9 cellular contexts compared by ENCODE assay signal in the genomic region with DNA sequence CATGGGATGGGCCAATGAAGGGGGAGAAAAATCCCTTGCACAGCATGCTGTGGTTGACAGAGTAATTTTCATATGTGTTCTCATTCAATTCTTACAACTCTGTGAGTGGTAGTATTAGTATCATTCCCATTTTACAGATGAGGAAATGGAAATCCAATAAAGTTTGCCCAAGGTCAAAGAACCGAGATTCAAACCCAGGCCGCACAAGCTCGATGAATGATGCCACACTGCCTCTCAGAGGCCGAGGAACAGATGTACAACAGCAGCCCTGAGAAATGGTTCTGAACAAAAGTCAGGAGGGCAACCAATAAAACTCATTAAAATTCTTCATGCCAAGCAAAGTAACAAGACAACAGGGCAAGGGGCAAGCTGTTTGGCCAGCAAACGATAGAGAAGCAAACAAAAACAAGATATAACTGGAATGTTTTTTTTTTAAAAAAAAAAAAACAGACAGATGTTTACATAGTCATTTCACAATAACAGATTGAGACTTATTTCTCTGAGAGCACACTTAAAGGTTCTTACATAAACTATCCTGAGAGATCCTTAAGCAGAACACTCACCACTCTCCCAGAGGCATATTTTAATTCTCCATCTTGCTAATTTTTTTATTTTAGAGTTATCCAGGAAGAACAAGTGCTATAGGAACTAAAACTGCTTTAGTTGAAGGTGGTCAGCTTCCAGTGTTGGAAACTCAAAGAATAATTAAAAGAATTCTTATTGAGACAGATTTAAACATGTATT.
DNase-seq lines count a peak whose midpoint lies in the region; ATAC-seq and TF ChIP-seq lines count a peak whose summit lies in the region.
"Had no signal": no experiment of that assay in that cellular context is flagged by ENCODE, and none has a peak within 500 bp of the region (broad histone marks: within the 10 kb centered on the region; RNA-seq: fewer than 3 reads in every experiment).

No MANE protein-coding gene starts in this region.

- DNase-seq in Caki2 (ENCODE audit: low read depth) (peak; percentile 8), HFF-Myc (ENCODE audit: extremely low read depth, low read depth) (no peak), Panc1 (ENCODE audit: low read depth, low spot score) (no peak), iPS-NIHi11 (ENCODE audit: low spot score) (peak; percentile 63), T-helper 1 cell (no peak), NCI-H187 (lab: John Stamatoyannopoulos, UW) (no peak), left ventricle myocardium superior (no peak)
- DNase-seq in stimulated activated naive CD4-positive, alpha-beta T cell treated with Interleukin-2 at 50 U/mL for 16 hours (lab: John Stamatoyannopoulos, UW): no peak

- H3K36me3 ChIP-seq in Panc1 (ENCODE audit: control insufficient read depth, insufficient read depth, low read length): no peaks in the 10 kb centered on the region
- H3K36me3 ChIP-seq: thoracic aorta had no signal

- peaks cover 1% of the 10 kb centered on the region; the same call in 1 of the 2 replicates for H3K27me3 ChIP-seq in Panc1 (ENCODE audit: control insufficient read depth, insufficient read depth, low read length)

- POLR2A ChIA-PET in Panc1 (lab: Charles Lee): no interaction called here

- in situ Hi-C loops in Caki2 (cut with HindIII; ENCODE audit: low pct_unique_long_range_greater_than_20kb, low sequenced_read_pairs): no loop called here
- in situ Hi-C loops in Panc1 (cut with HindIII; ENCODE audit: low pct_unique_long_range_greater_than_20kb, low sequenced_read_pairs): no loop called here

- CTCF ChIA-PET in Panc1 (lab: Charles Lee): interaction anchor here (1.2 kb wide), 1 partner anchor 524 kb away, joined by 3 read pairs; no protein-coding TSS in a partner anchor

- TF ChIP-seq CTCF in HFF-Myc (IDR thresholded peaks at IDR 0.05; ENCODE audit: low read depth, low read length, missing control alignments): peak; percentile 46
- peak; percentile 65 for TF ChIP-seq CTCF in Panc1 (IDR thresholded peaks at IDR 0.05)

- H3K4me3 ChIP-seq in HFF-Myc (replicated peaks; ENCODE audit: low read depth, low read length): no peak overlapping the region
- H3K4me3 ChIP-seq in Panc1 (ENCODE audit: low read depth in 2 of 2, low read length in 2 of 2): no peak overlapping the region
- H3K4me3 ChIP-seq: thoracic aorta had no signal

- H3K27ac ChIP-seq in Panc1 (ENCODE audit: low read length): no peak overlapping the region
- H3K27ac ChIP-seq: thoracic aorta had no signal

- no TSS peak for BruUV-seq in Panc1 (replicated peaks; lab: Mats Ljungman, UMichigan)

- ATAC-seq in Panc1 (peak; percentile 63; the same call in 1 of the 2 replicates), left ventricle myocardium superior (no peak)

- H3K4me1 ChIP-seq in Panc1 (ENCODE audit: control insufficient read depth, insufficient read depth, low read length): no peaks in the 10 kb centered on the region

- H3K9me3 ChIP-seq in Panc1 (ENCODE audit: control insufficient read depth, insufficient read depth, low read depth, low read length): no peaks in the 10 kb centered on the region
- H3K9me3 ChIP-seq: thoracic aorta had no signal

- intact Hi-C loops in Panc1 (cut with micrococcal nuclease; ENCODE audit: unreplicated experiment) (loop anchor here (2.0 kb wide), 1 partner anchor 692 kb away; no protein-coding TSS in a partner anchor), left ventricle myocardium superior (cut with micrococcal nuclease) (no loop called here)

Comparison
In these comparisons a context has a peak if more than half of its experiments do, and no peak if none do; other contexts are left out.
1. DNase-seq: peak in Caki2 (single experiment) and iPS-NIHi11 (single experiment); none in HFF-Myc (single experiment), Panc1 (single experiment), T-helper 1 cell (0 of 5), stimulated activated naive CD4-positive, alpha-beta T cell treated with Interleukin-2 at 50 U/mL for 16 hours (single experiment), NCI-H187 (0 of 2) and left ventricle myocardium superior (single experiment).